Comparison of ENCODE assay signal across 23 cellular contexts in the genomic region with DNA sequence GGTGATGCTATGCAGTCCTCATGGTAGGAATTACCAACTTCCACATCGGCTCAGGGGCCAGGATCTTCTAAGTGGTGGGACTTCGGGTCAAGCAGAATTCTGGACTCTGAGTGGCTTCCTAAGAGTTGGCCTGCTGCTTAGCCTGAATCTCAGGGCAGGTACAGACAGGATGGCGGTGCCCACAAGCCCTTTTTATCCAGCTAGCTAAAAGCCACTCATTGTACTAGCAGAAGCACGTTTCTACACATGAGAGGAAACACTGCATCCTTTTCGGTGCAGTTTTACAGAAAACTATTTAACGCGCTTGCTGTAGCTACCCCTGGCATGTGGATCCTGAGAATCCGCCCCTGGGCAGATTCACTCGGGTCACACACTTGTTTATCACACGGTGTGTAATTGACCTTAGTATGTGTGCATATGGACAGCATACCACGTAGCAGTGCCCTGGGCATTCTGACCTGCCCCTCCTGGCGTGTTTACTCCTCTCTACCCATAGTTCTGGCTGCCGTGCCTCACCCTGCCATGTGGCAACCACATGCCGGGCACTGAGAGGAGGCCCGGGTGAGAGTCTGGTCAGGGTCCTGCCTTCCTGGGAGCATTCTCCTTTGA.
A peak's percentile ranks its signal among the peaks of the same experiment; 100 is the strongest.
DNase-seq lines count a peak whose midpoint lies in the region; ATAC-seq, FAIRE-seq and TF ChIP-seq lines count a peak whose summit lies in the region.
"Had no signal": no experiment of that assay in that cellular context is flagged by ENCODE, and none has a peak within 500 bp of the region (broad histone marks: within the 10 kb centered on the region; RNA-seq: fewer than 3 reads in every experiment).

No MANE protein-coding gene starts in this region.

- H3K27me3 ChIP-seq in left ventricle myocardium inferior (ENCODE audit: low read depth) (no peaks in the 10 kb centered on the region), heart right ventricle (no peaks in the 10 kb centered on the region), H1 (replicated peaks in 1 of 4; ENCODE audit: control insufficient read depth in 3 of 4, extremely low read depth in 1 of 4, insufficient read depth in 3 of 4, low read length in 3 of 4) (no peaks in the 10 kb centered on the region), muscle layer of colon (ENCODE audit: control insufficient read depth in 1 of 2, insufficient read depth in 2 of 2, low read length in 2 of 2) (no peaks in the 10 kb centered on the region)
- H3K27me3 ChIP-seq: heart left ventricle had no signal

- no peak for DNase-seq in left ventricle myocardium inferior
- DNase-seq in heart right ventricle: no peak
- DNase-seq in H1 (ENCODE audit: low read depth in 1 of 2, low spot score in 2 of 2): no peak
- no peak for DNase-seq in OCI-LY7 (ENCODE audit: low spot score)
- no peak for DNase-seq in Kasumi-1 (lab: John Stamatoyannopoulos, UW)
- no peak for DNase-seq in activated naive CD4-positive, alpha-beta T cell (lab: John Stamatoyannopoulos, UW)
- no peak for DNase-seq in left colon
- DNase-seq: activated CD4-positive, alpha-beta T cell treated with anti-CD3 and anti-CD28 coated beads for 48 hours; activated naive CD4-positive, alpha-beta T cell treated with anti-CD3 and anti-CD28 coated beads, Interleukin-2, amount 50 U/mL, for 16 hours; activated T-cell treated with anti-CD3 and anti-CD28 coated beads, Interleukin-2, amount 50 U/mL, for 72 hours; DMS79 treated with DMSO at 0.1 percent for 48 hours; effector memory CD4-positive, alpha-beta T cell; NCI-H1105 treated with DMSO at 0.1 percent for 48 hours; NCI-H2107; stimulated activated CD4-positive, alpha-beta T cell treated with anti-CD3 and anti-CD28 coated beads, Interleukin-1b, Interleukin-23, amount 100 ng/mL, for 48 hours; T-helper 17 cell had no signal

- H3K79me1 ChIP-seq in H1 (ENCODE audit: low read depth, low read length): peaks cover 17% of the 10 kb centered on the region

- H2BK5ac ChIP-seq in H1 (ENCODE audit: low read depth, low read length): peak overlapping the region; percentile 66; the same call in 1 of the 2 replicates

- no peak for TF ChIP-seq RAD21 in H1 (IDR thresholded peaks at IDR 0.05 in 1 of 2, conservative IDR thresholded peaks at IDR 0.05 in 1 of 2; ENCODE audit: low read depth in 2 of 2, low read length in 2 of 2)

- no peak for TF ChIP-seq POLR2A in H1 (IDR thresholded peaks at IDR 0.05; ENCODE audit: control extremely low read depth in 1 of 2, low read depth in 2 of 2, low read length in 2 of 2)

- H3K23ac ChIP-seq in H1 (ENCODE audit: insufficient read length): no peak overlapping the region

- WGBS in heart right ventricle, 2 donors: 78 to 80% methylated on average over 15 of the region's 15 CpGs
- 89% methylated on average over 15 of the region's 15 CpGs; no CpG with 5 or more reads in 1 of the 2 experiments for WGBS in H1 (ENCODE audit: extremely low coverage in 1 of 2, insufficient coverage in 1 of 2, insufficient read length in 1 of 2, insufficient replicate concordance in 2 of 2, low coverage in 1 of 2, low lambda C conversion rate in 2 of 2, missing lambda C conversion rate in 1 of 2), 2 experiments

- no peak overlapping the region for H3K14ac ChIP-seq in H1 (ENCODE audit: insufficient read length)

- H3K4me3 ChIP-seq in left ventricle myocardium inferior: no peak overlapping the region
- H3K4me3 ChIP-seq in heart right ventricle: no peak overlapping the region
- no peak overlapping the region for H3K4me3 ChIP-seq in H1 (ENCODE audit: extremely low read depth in 1 of 4, insufficient read depth in 2 of 4, low read depth in 3 of 4, low read length in 4 of 4)
- no peak overlapping the region for H3K4me3 ChIP-seq in muscle layer of colon (ENCODE audit: low read depth in 1 of 2, low read length in 2 of 2)
- no peak overlapping the region for H3K4me3 ChIP-seq in OCI-LY7 (ENCODE audit: low read depth, low read length, poor library complexity, severe bottlenecking)
- H3K4me3 ChIP-seq: heart left ventricle, prostate gland, skin epidermis had no signal

- no peak overlapping the region for H3K4ac ChIP-seq in H1 (replicated peaks; ENCODE audit: insufficient read length, low read depth, low read length)

- no peak overlapping the region for H4K5ac ChIP-seq in H1 (ENCODE audit: insufficient read length, low read depth, low read length)

- H2BK20ac ChIP-seq in H1 (ENCODE audit: low read length): no peak overlapping the region

- CTCF ChIA-PET in H1 (lab: Charles Lee; ENCODE audit: partially characterized antibody) (interaction anchor here (0.9 to 3.7 kb wide), 8 partner anchors 9 to 274 kb away, joined by 3 to 24 read pairs (median 4); no protein-coding TSS in a partner anchor), OCI-LY7 (lab: Charles Lee; ENCODE audit: unreplicated experiment) (no interaction called here)

- H2BK15ac ChIP-seq in H1 (ENCODE audit: low read length): no peak overlapping the region

- no peak overlapping the region for H3K56ac ChIP-seq in H1 (replicated peaks; ENCODE audit: insufficient read length, low read depth, low read length)

- no peak overlapping the region for H3K18ac ChIP-seq in H1 (ENCODE audit: extremely low read depth, low read length)

- H3K9me2 ChIP-seq in OCI-LY7 (ENCODE audit: insufficient read depth, low read length): no peaks in the 10 kb centered on the region

- H3K36me3 ChIP-seq in left ventricle myocardium inferior (no peaks in the 10 kb centered on the region), heart right ventricle (peaks cover 0 to 14% (median 0%) of the 10 kb centered on the region in 9 donors), H1 (ENCODE audit: control insufficient read depth in 2 of 4, insufficient read depth in 4 of 4, low read length in 3 of 4) (no peaks in the 10 kb centered on the region), muscle layer of colon (ENCODE audit: insufficient read depth, low read length) (no peaks in the 10 kb centered on the region), OCI-LY7 (ENCODE audit: insufficient read depth, low read length) (no peaks in the 10 kb centered on the region)
- H3K36me3 ChIP-seq: prostate gland had no signal

- no peak overlapping the region; a peak in 1 of 4 replicates for H3K4me2 ChIP-seq in H1 (ENCODE audit: insufficient read depth in 1 of 2, low read depth in 2 of 2, low read length in 2 of 2)
- H3K4me2 ChIP-seq in OCI-LY7 (ENCODE audit: low read length): no peak overlapping the region

- 0 out of 2 replicates have a peak overlapping the region, but pooled peaks have one; percentile 75 for H2AK5ac ChIP-seq in H1 (ENCODE audit: low read depth, low read length)

- FAIRE-seq in H1 (lab: Jason Lieb, UNC): no peak
- FAIRE-seq: GM12892 had no signal

- TF ChIP-seq EP300 in H1 (IDR thresholded peaks at IDR 0.05; ENCODE audit: borderline replicate concordance in 1 of 2, low read depth in 2 of 2, low read length in 2 of 2): no peak

- no peaks in the 10 kb centered on the region for H3K23me2 ChIP-seq in H1 (ENCODE audit: low read depth, low read length)

- peaks cover 14 to 40% of the 10 kb centered on the region in 2 experiments for H4K20me1 ChIP-seq in H1 (replicated peaks in 1 of 2; ENCODE audit: control insufficient read depth in 1 of 2, insufficient read depth in 2 of 2, low read length in 2 of 2)
- H4K20me1 ChIP-seq in OCI-LY7 (ENCODE audit: insufficient read depth, low read length): no peaks in the 10 kb centered on the region

- POLR2A ChIA-PET in H1 (lab: Charles Lee; ENCODE audit: partially characterized antibody) (interaction anchor here (1.5 kb wide), 1 partner anchor 8 kb away, joined by 4 read pairs; no protein-coding TSS in a partner anchor), OCI-LY7 (lab: Charles Lee) (no interaction called here)

- TF ChIP-seq CTCF in left ventricle myocardium inferior (IDR thresholded peaks at IDR 0.05; ENCODE audit: borderline replicate concordance): no peak
- TF ChIP-seq CTCF in heart right ventricle (IDR thresholded peaks at IDR 0.05): no peak
- no peak for TF ChIP-seq CTCF in H1 (IDR thresholded peaks at IDR 0.05; ENCODE audit: control extremely low read depth in 1 of 3, insufficient read depth in 1 of 3, low read depth in 1 of 3, low read length in 3 of 3)
- no peak for TF ChIP-seq CTCF in OCI-LY7 (conservative IDR thresholded peaks at IDR 0.05; ENCODE audit: low read length)

- H3K4me1 ChIP-seq in left ventricle myocardium inferior (peaks cover 100% of the 10 kb centered on the region), heart right ventricle (peaks cover 37 to 100% (median 76%) of the 10 kb centered on the region in 9 donors), H1 (replicated peaks in 1 of 4; ENCODE audit: control insufficient read depth in 3 of 4, insufficient read depth in 4 of 4, low read length in 3 of 4) (peaks cover 8 to 33% (median 18%) of the 10 kb centered on the region in 4 experiments), muscle layer of colon (ENCODE audit: insufficient read depth, low read length) (peaks cover 62% of the 10 kb centered on the region), OCI-LY7 (ENCODE audit: insufficient read depth, low read length, poor library complexity, severe bottlenecking) (peaks cover 3% of the 10 kb centered on the region)

- H2BK12ac ChIP-seq in H1 (ENCODE audit: low read depth, low read length): 0 out of 2 replicates have a peak overlapping the region, but pooled peaks have one; percentile 9

- H2AFZ ChIP-seq in H1 (ENCODE audit: low read length) (no peak overlapping the region), OCI-LY7 (ENCODE audit: low read length) (no peak overlapping the region)

- no peak overlapping the region for H4K91ac ChIP-seq in H1 (replicated peaks; ENCODE audit: insufficient read length, low read length)

- H3K9me3 ChIP-seq in left ventricle myocardium inferior (replicated peaks) (no peaks in the 10 kb centered on the region), heart right ventricle (no peaks in the 10 kb centered on the region), H1 (ENCODE audit: insufficient read depth in 2 of 2, low read depth in 1 of 2, low read length in 1 of 2) (no peaks in the 10 kb centered on the region), muscle layer of colon (ENCODE audit: low read length) (no peaks in the 10 kb centered on the region), OCI-LY7 (ENCODE audit: low read length) (no peaks in the 10 kb centered on the region)
- H3K9me3 ChIP-seq: heart left ventricle, prostate gland had no signal

- ATAC-seq in heart right ventricle: no peak
- ATAC-seq in left colon: no peak
- ATAC-seq: activated T-cell treated with anti-CD3 and anti-CD28 coated beads, Interleukin-2, amount 50 U/mL, for 72 hours; left lobe of liver; Panc1; T-helper 17 cell had no signal

- H3K79me2 ChIP-seq in H1 (ENCODE audit: control insufficient read depth in 1 of 2, insufficient read depth in 2 of 2, low read length in 2 of 2) (peaks cover 0 to 46% of the 10 kb centered on the region in 2 experiments; a peak in 2 of 4 replicates), OCI-LY7 (ENCODE audit: insufficient read depth, low read depth, low read length) (no peaks in the 10 kb centered on the region)

- H3K27ac ChIP-seq in left ventricle myocardium inferior (replicated peaks) (peak overlapping the region; percentile 1), heart right ventricle (peak overlapping the region in 4 of 10 donors; percentile 9 to 98 (median 24)), H1 (ENCODE audit: low read depth, low read length) (no peak overlapping the region), muscle layer of colon (ENCODE audit: low read depth, low read length) (peak overlapping the region; percentile 9), OCI-LY7 (ENCODE audit: low read depth, low read length, poor library complexity, severe bottlenecking) (no peak overlapping the region)

- no TSS peak for BruUV-seq in OCI-LY7 (replicated peaks; lab: Mats Ljungman, UMichigan)

- intact Hi-C loops in left ventricle myocardium inferior (cut with micrococcal nuclease) (no loop called here), heart right ventricle (cut with DNase I) (no loop called here), OCI-LY7 (cut with micrococcal nuclease; ENCODE audit: unreplicated experiment) (no loop called here), left colon (cut with DNase I, micrococcal nuclease) (no loop called here)

- H4K8ac ChIP-seq in H1 (ENCODE audit: extremely low read depth, insufficient read depth, low read length): peak overlapping the region; percentile 3; the same call in 1 of the 2 replicates

- H3K9ac ChIP-seq in H1 (replicated peaks in 1 of 4; ENCODE audit: extremely low read depth in 1 of 4, low read depth in 3 of 4, low read length in 3 of 4): no peak overlapping the region
- H3K9ac ChIP-seq in muscle layer of colon (ENCODE audit: low read length): no peak overlapping the region

- no peak overlapping the region for H2BK120ac ChIP-seq in H1 (replicated peaks; ENCODE audit: low read depth, low read length)

Comparison
In these comparisons a context has a peak if more than half of its experiments do, and no peak if none do; other contexts are left out.
1. H3K27ac ChIP-seq: peak in left ventricle myocardium inferior (single experiment) and muscle layer of colon (single experiment); none in H1 (single experiment) and OCI-LY7 (single experiment).